ENCODE assay signal across 2 cellular contexts in genomic region chr1:169484107-169484506, GRCh38.
TF ChIP-seq lines count a peak whose summit lies in the region.

No MANE protein-coding gene starts in this region.

TF ChIP-seq in GM23338, 12 proteins besides CTCF, POLR2A, EP300 and RAD21:
- TF ChIP-seq JUNB (IDR thresholded peaks at IDR 0.05; ENCODE audit: unreplicated experiment): no peak
- no peak for TF ChIP-seq ZNF462 (CRISPR knock-in tag; IDR thresholded peaks at IDR 0.05)
- TF ChIP-seq ETS1 (IDR thresholded peaks at IDR 0.05): no peak
- TF ChIP-seq POLR2AphosphoS5 (IDR thresholded peaks at IDR 0.05; ENCODE audit: low read depth): no peak
- TF ChIP-seq REST (IDR thresholded peaks at IDR 0.05; ENCODE audit: unreplicated experiment): no peak
- TF ChIP-seq EZH2phosphoT487 (IDR thresholded peaks at IDR 0.05; ENCODE audit: unreplicated experiment): no peak
- TF ChIP-seq ZNF331 (CRISPR knock-in tag; IDR thresholded peaks at IDR 0.05; ENCODE audit: low read depth): no peak
- no peak for TF ChIP-seq CREB1 (CRISPR knock-in tag; IDR thresholded peaks at IDR 0.05; ENCODE audit: low read depth)
- no peak for TF ChIP-seq ZNF114 (CRISPR knock-in tag; IDR thresholded peaks at IDR 0.05)
- TF ChIP-seq EZH2 (IDR thresholded peaks at IDR 0.05; ENCODE audit: low read depth, unreplicated experiment): no peak
- TF ChIP-seq NANOG (IDR thresholded peaks at IDR 0.05; ENCODE audit: borderline replicate concordance): no peak
- TF ChIP-seq STAT1 (IDR thresholded peaks at IDR 0.05; ENCODE audit: unreplicated experiment): no peak
TF ChIP-seq in GM23338: peak in this region for 0.

TF ChIP-seq in endothelial cell of umbilical vein, 7 proteins besides CTCF, POLR2A, EP300 and RAD21:
- TF ChIP-seq FOS (IDR thresholded peaks at IDR 0.05; ENCODE audit: borderline replicate concordance, insufficient read depth, low read length) (no peak), MAX (IDR thresholded peaks at IDR 0.05; ENCODE audit: insufficient read depth, insufficient read length) (no peak), GATA2 (IDR thresholded peaks at IDR 0.05; ENCODE audit: insufficient read depth, insufficient read length, low read depth, low read length) (no peak), EZH2 (IDR thresholded peaks at IDR 0.05; ENCODE audit: borderline replicate concordance, low read depth, low read length, severe bottlenecking) (no peak), POLR2AphosphoS5 (IDR thresholded peaks at IDR 0.05; ENCODE audit: insufficient read depth, low read depth, low read length) (no peak), JUN (IDR thresholded peaks at IDR 0.05; ENCODE audit: borderline replicate concordance, insufficient read depth, insufficient read length, low read depth) (no peak), MYC (IDR thresholded peaks at IDR 0.05; ENCODE audit: low read depth, low read length) (no peak)
